Comparison of ENCODE assay signal across 15 cellular contexts in genomic region chr3:178289544-178290160, GRCh38.
DNase-seq lines count a peak whose midpoint lies in the region; ATAC-seq and TF ChIP-seq lines count a peak whose summit lies in the region.
"Had no signal": no experiment of that assay in that cellular context is flagged by ENCODE, and none has a peak within 500 bp of the region (broad histone marks: within the 10 kb centered on the region; RNA-seq: fewer than 3 reads in every experiment).

No MANE protein-coding gene starts in this region.

- no peaks in the 10 kb centered on the region for H3K27me3 ChIP-seq in mesenchymal stem cell (ENCODE audit: control insufficient read depth in 1 of 2, insufficient read depth in 1 of 2, low read length in 2 of 2)
- H3K27me3 ChIP-seq: adrenal gland, dorsolateral prefrontal cortex, left lung, neutrophil had no signal

- H2AK5ac ChIP-seq in mesenchymal stem cell (ENCODE audit: low read length, severe bottlenecking) = no peak overlapping the region

- no peaks in the 10 kb centered on the region for H3K79me1 ChIP-seq in mesenchymal stem cell (replicated peaks; ENCODE audit: low read length, poor library complexity, severe bottlenecking)

- 31% methylated on average over 6 of the region's 6 CpGs for WGBS in mesenchymal stem cell

- H3K23ac ChIP-seq in mesenchymal stem cell (ENCODE audit: low read length in 2 of 2) = no peak overlapping the region

- peaks cover 16% of the 10 kb centered on the region for H3K9me3 Mint-ChIP-seq in chondrocyte (ENCODE audit: low read depth)

- H3K27me3 Mint-ChIP-seq in chondrocyte (ENCODE audit: low read depth) = no peaks in the 10 kb centered on the region

- H3K9ac ChIP-seq in mesenchymal stem cell (ENCODE audit: low read length) = peak overlapping the region; percentile 23

- no peaks in the 10 kb centered on the region for H3K36me3 ChIP-seq in mesenchymal stem cell (ENCODE audit: control insufficient read depth in 1 of 2, insufficient read depth in 2 of 2, low read depth in 1 of 2, low read length in 2 of 2)
- H3K36me3 ChIP-seq: adrenal gland, left lung, neutrophil had no signal

- H2BK15ac ChIP-seq in mesenchymal stem cell (ENCODE audit: low read depth, poor library complexity, severe bottlenecking) = no peak overlapping the region

- no peak overlapping the region for H4K91ac ChIP-seq in mesenchymal stem cell (ENCODE audit: low read length)

- no peak overlapping the region for H2AFZ ChIP-seq in mesenchymal stem cell (ENCODE audit: low read depth, low read length)

- H3K27ac Mint-ChIP-seq in chondrocyte (ENCODE audit: unreplicated experiment) = no peak overlapping the region
- H3K27ac Mint-ChIP-seq: T-cell had no signal

- no peak overlapping the region for H3K4ac ChIP-seq in mesenchymal stem cell (ENCODE audit: low read depth in 1 of 2, low read length in 2 of 2)

- DNase-seq in Right ventricle myocardium superior = peak; percentile 48
- DNase-seq in cardiac septum (ENCODE audit: low spot score) = no peak
- peak; percentile 10 for DNase-seq in dermis blood vessel endothelial cell
- DNase-seq in mesenchymal stem cell = peak; percentile 38
- no peak for DNase-seq in chondrocyte (ENCODE audit: low spot score)
- no peak for DNase-seq in activated CD4-positive, alpha-beta T cell treated with anti-CD3 and anti-CD28 coated beads for 1 hour
- DNase-seq: activated CD4-positive, CD25-positive, alpha-beta regulatory T cell treated with anti-CD3 and anti-CD28 coated beads, Interleukin-2, amount 50 U/mL, for 72 hours; dorsolateral prefrontal cortex; left lung; OCI-M1; T-cell had no signal

- H3K4me2 ChIP-seq in mesenchymal stem cell (ENCODE audit: low read length, poor library complexity, severe bottlenecking) = no peak overlapping the region

- no peak overlapping the region for H2BK5ac ChIP-seq in mesenchymal stem cell (ENCODE audit: low read depth, low read length, poor library complexity, severe bottlenecking)

- no peak overlapping the region for H2BK12ac ChIP-seq in mesenchymal stem cell (ENCODE audit: low read length in 2 of 2)

- no peak overlapping the region for H3K4me3 Mint-ChIP-seq in chondrocyte (ENCODE audit: unreplicated experiment)
- H3K4me3 Mint-ChIP-seq: T-cell had no signal

- no peak overlapping the region for H3K18ac ChIP-seq in mesenchymal stem cell (ENCODE audit: low read depth in 1 of 2, low read length in 2 of 2)

- no peak overlapping the region for H3K27ac ChIP-seq in mesenchymal stem cell (ENCODE audit: low read length, poor library complexity, severe bottlenecking)
- H3K27ac ChIP-seq: neutrophil had no signal

- no peak for TF ChIP-seq CTCF in chondrocyte (IDR thresholded peaks at IDR 0.05)

- peak; percentile 87 for ATAC-seq in Right ventricle myocardium superior (ENCODE audit: poor library complexity)
- no peak for ATAC-seq in GM19452 (IDR thresholded peaks at IDR 0.05; ENCODE audit: unreplicated experiment)
- no peak for ATAC-seq in HG02623 (IDR thresholded peaks at IDR 0.05; ENCODE audit: unreplicated experiment)
- ATAC-seq: left lung, T-cell had no signal

- no peak overlapping the region for H3K4me3 ChIP-seq in mesenchymal stem cell (ENCODE audit: insufficient read depth in 1 of 2, low read depth in 1 of 2, low read length in 2 of 2)
- H3K4me3 ChIP-seq: adrenal gland, dorsolateral prefrontal cortex, left lung had no signal

- H2BK120ac ChIP-seq in mesenchymal stem cell (ENCODE audit: low read depth, low read length) = no peak overlapping the region

- peaks cover 8% of the 10 kb centered on the region for H3K9me3 ChIP-seq in mesenchymal stem cell (ENCODE audit: control insufficient read depth, low read length)
- H3K9me3 ChIP-seq: adrenal gland, neutrophil had no signal

- no peak overlapping the region for H3K14ac ChIP-seq in mesenchymal stem cell (ENCODE audit: low read length in 2 of 2)

- intact Hi-C loops in Right ventricle myocardium superior (cut with DNase I) (no loop called here), cardiac septum (cut with DNase I) (no loop called here)

- H3K4me1 ChIP-seq in mesenchymal stem cell (ENCODE audit: control insufficient read depth, insufficient read depth, low read depth, low read length) = no peaks in the 10 kb centered on the region
- H3K4me1 ChIP-seq: adrenal gland, left lung had no signal

- no peak overlapping the region for H4K8ac ChIP-seq in mesenchymal stem cell (ENCODE audit: low read length)

- H3K4me1 Mint-ChIP-seq in chondrocyte (ENCODE audit: low read depth) = peaks cover 26% of the 10 kb centered on the region
- H3K4me1 Mint-ChIP-seq: T-cell had no signal

- peaks cover 2% of the 10 kb centered on the region for H3K36me3 Mint-ChIP-seq in chondrocyte (ENCODE audit: low read depth)
- H3K36me3 Mint-ChIP-seq: T-cell had no signal

Comparison
In these comparisons a context has a peak if more than half of its experiments do, and no peak if none do; other contexts are left out.
1. DNase-seq: peak in Right ventricle myocardium superior (single experiment), dermis blood vessel endothelial cell (single experiment) and mesenchymal stem cell (single experiment); none in cardiac septum (single experiment), chondrocyte (single experiment) and activated CD4-positive, alpha-beta T cell treated with anti-CD3 and anti-CD28 coated beads for 1 hour (single experiment).